ENCODE assay signal across 9 cellular contexts in genomic region chr13:89514534-89515312, GRCh38.
DNase-seq lines count a peak whose midpoint lies in the region; TF ChIP-seq lines count a peak whose summit lies in the region.
"Had no signal": no experiment of that assay in that cellular context is flagged by ENCODE, and none has a peak within 500 bp of the region (broad histone marks: within the 10 kb centered on the region; RNA-seq: fewer than 3 reads in every experiment).

No MANE protein-coding gene starts in this region.

- H3K27ac ChIP-seq in HEK293 (ENCODE audit: extremely low read depth, low read depth, low read length) (no peak overlapping the region), OCI-LY3 (ENCODE audit: low read length) (no peak overlapping the region), epithelial cell of prostate (peak overlapping the region; percentile 60), neuronal stem cell (replicated peaks; ENCODE audit: low read length) (peak overlapping the region; percentile 68), trophoblast cell (ENCODE audit: low read depth, low read length) (no peak overlapping the region), MM.1S (ENCODE audit: low read length) (no peak overlapping the region), OCI-LY7 (ENCODE audit: low read depth, low read length, poor library complexity, severe bottlenecking) (no peak overlapping the region)

- no peak overlapping the region for H2BK12ac ChIP-seq in neuronal stem cell (ENCODE audit: low read length)
- no peak overlapping the region for H2BK12ac ChIP-seq in trophoblast cell (ENCODE audit: low read length)

- H3K79me2 ChIP-seq in OCI-LY3 (ENCODE audit: low read length) (no peaks in the 10 kb centered on the region), trophoblast cell (ENCODE audit: control insufficient read depth, insufficient read depth, low read length, poor library complexity) (no peaks in the 10 kb centered on the region), MM.1S (ENCODE audit: low read length) (no peaks in the 10 kb centered on the region), OCI-LY7 (ENCODE audit: insufficient read depth, low read depth, low read length) (no peaks in the 10 kb centered on the region)

- H3K27me3 ChIP-seq in OCI-LY3 (ENCODE audit: low read depth, low read length) = no peaks in the 10 kb centered on the region
- no peaks in the 10 kb centered on the region for H3K27me3 ChIP-seq in neuronal stem cell (ENCODE audit: control insufficient read depth in 3 of 3, insufficient read depth in 3 of 3, low read depth in 1 of 3, low read length in 3 of 3)
- no peaks in the 10 kb centered on the region for H3K27me3 ChIP-seq in trophoblast cell (ENCODE audit: insufficient read depth, low read length)
- no peaks in the 10 kb centered on the region for H3K27me3 ChIP-seq in MM.1S (replicated peaks; ENCODE audit: insufficient read depth, low read length)

- H3K9me2 ChIP-seq in MM.1S (replicated peaks; ENCODE audit: insufficient read depth, low read length) = no peaks in the 10 kb centered on the region
- no peaks in the 10 kb centered on the region; the same call in 1 of the 2 replicates for H3K9me2 ChIP-seq in OCI-LY7 (ENCODE audit: insufficient read depth, low read length)

- TF ChIP-seq CTCF in HEK293 (tag by site-specific recombination; IDR thresholded peaks at IDR 0.05) = no peak
- TF ChIP-seq CTCF in OCI-LY3 (IDR thresholded peaks at IDR 0.05; ENCODE audit: low read depth, low read length) = no peak
- no peak for TF ChIP-seq CTCF in MM.1S (IDR thresholded peaks at IDR 0.05; ENCODE audit: low read length)
- TF ChIP-seq CTCF in OCI-LY7 (conservative IDR thresholded peaks at IDR 0.05; ENCODE audit: low read length) = no peak

- H4K8ac ChIP-seq in neuronal stem cell (ENCODE audit: low read depth, low read length) = no peak overlapping the region
- no peak overlapping the region for H4K8ac ChIP-seq in trophoblast cell (ENCODE audit: low read depth, low read length)

- H3K9ac ChIP-seq in OCI-LY3 (ENCODE audit: low read length) (no peak overlapping the region), neuronal stem cell (ENCODE audit: low read depth, low read length, poor library complexity) (no peak overlapping the region), trophoblast cell (ENCODE audit: low read length) (no peak overlapping the region), MM.1S (ENCODE audit: low read length) (no peak overlapping the region)

- H3K18ac ChIP-seq in neuronal stem cell (ENCODE audit: low read length) (no peak overlapping the region), trophoblast cell (ENCODE audit: low read length) (no peak overlapping the region)

- no peaks in the 10 kb centered on the region for H3K9me3 ChIP-seq in HEK293 (ENCODE audit: control insufficient read depth, insufficient read depth, low read depth, low read length)
- no peaks in the 10 kb centered on the region for H3K9me3 ChIP-seq in OCI-LY3 (ENCODE audit: insufficient read depth, low read length)
- H3K9me3 ChIP-seq in neuronal stem cell (replicated peaks in 1 of 2; ENCODE audit: control insufficient read depth in 2 of 2, insufficient read depth in 1 of 2, low read depth in 1 of 2, low read length in 2 of 2) = peaks cover 0 to 3% of the 10 kb centered on the region in 2 donors
- no peaks in the 10 kb centered on the region for H3K9me3 ChIP-seq in trophoblast cell (ENCODE audit: insufficient read depth, low read depth, low read length)
- H3K9me3 ChIP-seq in MM.1S (replicated peaks; ENCODE audit: insufficient read depth, low read length) = no peaks in the 10 kb centered on the region
- H3K9me3 ChIP-seq in OCI-LY7 (ENCODE audit: low read length) = peaks cover 44% of the 10 kb centered on the region

- H3K14ac ChIP-seq in neuronal stem cell (ENCODE audit: low read length) (no peak overlapping the region), trophoblast cell (ENCODE audit: low read length) (no peak overlapping the region)

- intact Hi-C loops in OCI-LY7 (cut with micrococcal nuclease; ENCODE audit: unreplicated experiment) = no loop called here

- H2BK120ac ChIP-seq in neuronal stem cell (ENCODE audit: low read depth, low read length) = no peak overlapping the region
- no peak overlapping the region for H2BK120ac ChIP-seq in trophoblast cell (ENCODE audit: insufficient read depth, low read length, poor library complexity)

- no peaks in the 10 kb centered on the region for H3K36me3 ChIP-seq in HEK293 (ENCODE audit: control insufficient read depth in 2 of 2, insufficient read depth in 1 of 2, low read length in 2 of 2)
- no peaks in the 10 kb centered on the region for H3K36me3 ChIP-seq in OCI-LY3 (replicated peaks; ENCODE audit: low read depth, low read length)
- no peaks in the 10 kb centered on the region for H3K36me3 ChIP-seq in neuronal stem cell (replicated peaks in 1 of 2; ENCODE audit: control insufficient read depth in 2 of 2, insufficient read depth in 2 of 2, low read length in 2 of 2)
- H3K36me3 ChIP-seq in trophoblast cell (ENCODE audit: control insufficient read depth in 1 of 2, insufficient read depth in 2 of 2, low read length in 2 of 2) = no peaks in the 10 kb centered on the region
- no peaks in the 10 kb centered on the region for H3K36me3 ChIP-seq in MM.1S (replicated peaks; ENCODE audit: insufficient read depth, low read length)
- no peaks in the 10 kb centered on the region for H3K36me3 ChIP-seq in OCI-LY7 (ENCODE audit: insufficient read depth, low read length)

- H2BK15ac ChIP-seq in neuronal stem cell (ENCODE audit: low read length) = no peak overlapping the region

- BruUV-seq in OCI-LY7 (replicated peaks; lab: Mats Ljungman, UMichigan) = no TSS peak

- H2BK5ac ChIP-seq in neuronal stem cell (ENCODE audit: low read length) (no peak overlapping the region), trophoblast cell (ENCODE audit: low read depth, low read length, poor library complexity) (no peak overlapping the region)

- no peak overlapping the region for H3K4me3 ChIP-seq in HEK293 (ENCODE audit: low read depth, low read length)
- H3K4me3 ChIP-seq in OCI-LY3 (ENCODE audit: low read length) = no peak overlapping the region
- H3K4me3 ChIP-seq in neuronal stem cell (ENCODE audit: low read length in 2 of 2) = no peak overlapping the region
- no peak overlapping the region for H3K4me3 ChIP-seq in trophoblast cell (ENCODE audit: low read depth, low read length)
- no peak overlapping the region for H3K4me3 ChIP-seq in MM.1S (ENCODE audit: low read length)
- H3K4me3 ChIP-seq in OCI-LY7 (ENCODE audit: low read depth, low read length, poor library complexity, severe bottlenecking) = no peak overlapping the region

- H3K4ac ChIP-seq in neuronal stem cell (ENCODE audit: low read length) = no peak overlapping the region
- H3K4ac ChIP-seq in trophoblast cell (ENCODE audit: low read depth, low read length) = no peak overlapping the region

- no peak overlapping the region for H4K91ac ChIP-seq in neuronal stem cell (ENCODE audit: low read depth, low read length, poor library complexity)
- H4K91ac ChIP-seq in trophoblast cell (ENCODE audit: low read depth, low read length) = no peak overlapping the region

- CTCF ChIA-PET in HEK293 (lab: Yijun Ruan, JAX) = interaction anchor here (0.6 to 0.8 kb wide), 2 partner anchors 115 to 188 kb away, joined by 3 to 4 read pairs; no protein-coding TSS in a partner anchor
- CTCF ChIA-PET in OCI-LY7 (lab: Charles Lee; ENCODE audit: unreplicated experiment) = no interaction called here

- H4K20me1 ChIP-seq in OCI-LY3 (ENCODE audit: insufficient read depth, low read length) (no peaks in the 10 kb centered on the region), MM.1S (ENCODE audit: insufficient read depth, low read length) (no peaks in the 10 kb centered on the region), OCI-LY7 (ENCODE audit: insufficient read depth, low read length) (no peaks in the 10 kb centered on the region)

- no peaks in the 10 kb centered on the region for H3K79me1 ChIP-seq in neuronal stem cell (ENCODE audit: low read depth, low read length)
- H3K79me1 ChIP-seq in trophoblast cell (ENCODE audit: low read length) = no peaks in the 10 kb centered on the region

- POLR2A ChIA-PET in HEK293 (lab: Yijun Ruan, JAX) (no interaction called here), OCI-LY7 (lab: Charles Lee) (interaction anchor here (0.7 to 1.0 kb wide), 3 partner anchors 245 to 473 kb away, joined by 3 to 11 read pairs (median 3); no protein-coding TSS in a partner anchor)

- no CpG with 5 or more reads among the region's 4 CpGs for WGBS in neuronal stem cell (ENCODE audit: extremely low coverage in 2 of 2, insufficient read length in 2 of 2, insufficient replicate concordance in 1 of 2), 2 donors
- WGBS in trophoblast cell (ENCODE audit: extremely low coverage, insufficient coverage, insufficient read length) = no CpG with 5 or more reads among the region's 4 CpGs

- H3K4me2 ChIP-seq in OCI-LY3 (ENCODE audit: low read length) (no peak overlapping the region), neuronal stem cell (ENCODE audit: insufficient read depth, low read length, poor library complexity, severe bottlenecking) (no peak overlapping the region), trophoblast cell (ENCODE audit: low read length) (no peak overlapping the region), MM.1S (ENCODE audit: low read depth, low read length) (no peak overlapping the region), OCI-LY7 (ENCODE audit: low read length) (no peak overlapping the region)

- peak; percentile 43 for DNase-seq in epithelial cell of prostate (ENCODE audit: low read depth, low spot score)
- DNase-seq in neuronal stem cell (ENCODE audit: low spot score) = peak; percentile 53
- no peak for DNase-seq in trophoblast cell
- DNase-seq in SK-N-DZ (ENCODE audit: low spot score) = no peak
- DNase-seq in MM.1S = no peak
- no peak for DNase-seq in OCI-LY7 (ENCODE audit: low spot score)
- DNase-seq: activated CD8-positive, alpha-beta memory T cell treated with anti-CD3 and anti-CD28 coated beads, Interleukin-2, amount 50 U/mL, for 4 hours had no signal

- no peaks in the 10 kb centered on the region for H3F3A ChIP-seq in MM.1S (ENCODE audit: insufficient read depth, low read length)

- no peak overlapping the region for H4K12ac ChIP-seq in trophoblast cell (ENCODE audit: low read depth, low read length)

- H3K4me1 ChIP-seq in HEK293 (ENCODE audit: control insufficient read depth, insufficient read depth, low read length) (no peaks in the 10 kb centered on the region), OCI-LY3 (ENCODE audit: low read length) (0 out of 2 replicates have a peak, but pooled peaks cover 4% of the 10 kb centered on the region), neuronal stem cell (ENCODE audit: control insufficient read depth in 2 of 2, insufficient read depth in 1 of 2, low read depth in 1 of 2, low read length in 2 of 2) (peaks cover 0 to 21% of the 10 kb centered on the region in 2 donors), trophoblast cell (ENCODE audit: control insufficient read depth in 1 of 2, insufficient read depth in 2 of 2, low read length in 2 of 2) (no peaks in the 10 kb centered on the region), MM.1S (ENCODE audit: low read length) (no peaks in the 10 kb centered on the region), OCI-LY7 (ENCODE audit: insufficient read depth, low read length, poor library complexity, severe bottlenecking) (no peaks in the 10 kb centered on the region)

- peak overlapping the region; percentile 49; the same call in 1 of the 2 replicates for H2AFZ ChIP-seq in OCI-LY3 (ENCODE audit: low read depth, low read length)
- peak overlapping the region; percentile 37 for H2AFZ ChIP-seq in neuronal stem cell (ENCODE audit: low read length)
- no peak overlapping the region for H2AFZ ChIP-seq in trophoblast cell (ENCODE audit: insufficient read depth, low read length, poor library complexity)
- no peak overlapping the region for H2AFZ ChIP-seq in MM.1S (ENCODE audit: low read length)
- no peak overlapping the region for H2AFZ ChIP-seq in OCI-LY7 (ENCODE audit: low read length)

- H3K23ac ChIP-seq in neuronal stem cell (ENCODE audit: low read depth, low read length, poor library complexity) (no peak overlapping the region), trophoblast cell (ENCODE audit: low read length) (no peak overlapping the region)

- no peak overlapping the region for H2AK5ac ChIP-seq in neuronal stem cell (ENCODE audit: low read depth, low read length)
- no peak overlapping the region for H2AK5ac ChIP-seq in trophoblast cell (ENCODE audit: low read length)

Comparison
In these comparisons a context has a peak if more than half of its experiments do, and no peak if none do; other contexts are left out.
1. H3K27ac ChIP-seq: peak in epithelial cell of prostate (single experiment) and neuronal stem cell (single experiment); none in HEK293 (single experiment), OCI-LY3 (single experiment), trophoblast cell (single experiment), MM.1S (single experiment) and OCI-LY7 (single experiment).
2. H2AFZ ChIP-seq: peak in OCI-LY3 (single experiment) and neuronal stem cell (single experiment); none in trophoblast cell (single experiment), MM.1S (single experiment) and OCI-LY7 (single experiment).
3. DNase-seq: peak in epithelial cell of prostate (single experiment) and neuronal stem cell (single experiment); none in trophoblast cell (0 of 2), SK-N-DZ (single experiment), MM.1S (single experiment) and OCI-LY7 (single experiment).